Comparison of ENCODE assay signal across 33 cellular contexts in genomic region chr5:106006242-106006641, GRCh38.
"Had no signal": no experiment of that assay in that cellular context is flagged by ENCODE, and none has a peak within 500 bp of the region (broad histone marks: within the 10 kb centered on the region; RNA-seq: fewer than 3 reads in every experiment).

No MANE protein-coding gene starts in this region.

- H3K9me2 ChIP-seq: SK-N-SH had no signal

- H3K36me3 ChIP-seq: MG63, Peyer's patch, SJSA1 had no signal

- H3K4me3 Mint-ChIP-seq: T-helper 1 cell treated with Interleukin-12 subunit alpha and Interleukin-12 subunit beta and Interleukin-4 antibody, amounts not matched to agents 30 μg/mL and 1 μg/mL, for 36 hours had no signal

- H3K27ac ChIP-seq: Peyer's patch, SJSA1 had no signal

- H3K4me3 ChIP-seq: MG63, Peyer's patch, SJSA1 had no signal

- ATAC-seq: PC-3 had no signal

- H3K9ac ChIP-seq: SK-N-SH had no signal

- H3K4me2 ChIP-seq: SK-N-SH had no signal

- H3K27ac Mint-ChIP-seq: T-helper 1 cell treated with Interleukin-12 subunit alpha and Interleukin-12 subunit beta and Interleukin-4 antibody, amounts not matched to agents 30 μg/mL and 1 μg/mL, for 36 hours had no signal

- H3K4me1 ChIP-seq: Peyer's patch, SJSA1 had no signal

- H3K9me3 ChIP-seq: MG63, Peyer's patch, SJSA1, SK-N-SH had no signal

- H3K27me3 ChIP-seq: MG63, Peyer's patch, SJSA1 had no signal

- DNase-seq: MG63, NCI-H1048, NCI-H1092 treated with DMSO at 0.1 percent for 48 hours, NCI-H1105 treated with DMSO at 0.1 percent for 48 hours, NCI-H1417, NCI-H1436, NCI-H146, NCI-H1694, NCI-H187, NCI-H1930, NCI-H2029 treated with DMSO at 0.1 percent for 48 hours, NCI-H2081 treated with DMSO at 0.1 percent for 48 hours, NCI-H2107, NCI-H2171, NCI-H226, NCI-H446 treated with DMSO at 0.1 percent for 48 hours, NCI-H510A, NCI-H524, NCI-H526, NCI-H69, NCI-H748 treated with DMSO at 0.1 percent for 48 hours, NCI-H82, OCI-M1, PC-3, Peyer's patch, Right ventricle myocardium superior, RPMI8226, SHP77 treated with DMSO at 0.1 percent for 48 hours, SK-N-SH, SW 1271, T-helper 1 cell had no signal
